Comparison of ENCODE assay signal across 2 cellular contexts in genomic region chr14:51648296-51648695, GRCh38.
TF ChIP-seq lines count a peak whose summit lies in the region.

No MANE protein-coding gene starts in this region.

TF ChIP-seq in A549, 52 proteins besides CTCF, POLR2A, EP300 and RAD21:
- TF ChIP-seq NR3C1 (IDR thresholded peaks at IDR 0.05), result no peak
- no peak for TF ChIP-seq RCOR1 (IDR thresholded peaks at IDR 0.05; ENCODE audit: low read depth, low read length)
- no peak for TF ChIP-seq BCL3 (IDR thresholded peaks at IDR 0.05)
- no peak for TF ChIP-seq JUN (IDR thresholded peaks at IDR 0.05)
- no peak for TF ChIP-seq HEYL (CRISPR knock-in tag; IDR thresholded peaks at IDR 0.05)
- TF ChIP-seq MAFK (IDR thresholded peaks at IDR 0.05; ENCODE audit: partially characterized antibody), result no peak
- TF ChIP-seq FOSL2 (IDR thresholded peaks at IDR 0.05), result no peak
- no peak for TF ChIP-seq FOSL2 (CRISPR knock-in tag; IDR thresholded peaks at IDR 0.05)
- no peak for TF ChIP-seq PHF8 (IDR thresholded peaks at IDR 0.05; ENCODE audit: borderline replicate concordance, low read depth)
- TF ChIP-seq GATA3 (IDR thresholded peaks at IDR 0.05; ENCODE audit: borderline replicate concordance), result no peak
- no peak for TF ChIP-seq HDAC2 (IDR thresholded peaks at IDR 0.05)
- TF ChIP-seq MYC (IDR thresholded peaks at IDR 0.05; ENCODE audit: borderline replicate concordance, low read length), result no peak
- TF ChIP-seq POLR2AphosphoS2 (conservative IDR thresholded peaks at IDR 0.05; ENCODE audit: low read length), result no peak
- no peak for TF ChIP-seq CBX8 (IDR thresholded peaks at IDR 0.05)
- no peak for TF ChIP-seq SREBF2 (IDR thresholded peaks at IDR 0.05)
- no peak for TF ChIP-seq RARB (CRISPR knock-in tag; IDR thresholded peaks at IDR 0.05)
- no peak for TF ChIP-seq PBX3 (IDR thresholded peaks at IDR 0.05)
- TF ChIP-seq CEBPB (IDR thresholded peaks at IDR 0.05), result no peak

TF ChIP-seq in IMR-90, 13 proteins besides CTCF, POLR2A, EP300 and RAD21:
- TF ChIP-seq MAZ (IDR thresholded peaks at IDR 0.05; ENCODE audit: borderline replicate concordance, low read depth, low read length) (no peak), BHLHE40 (IDR thresholded peaks at IDR 0.05; ENCODE audit: low read depth, low read length) (no peak), MXI1 (IDR thresholded peaks at IDR 0.05; ENCODE audit: borderline replicate concordance, low read depth, low read length) (no peak), MAFK (IDR thresholded peaks at IDR 0.05; ENCODE audit: low read depth, low read length) (no peak), CHD1 (IDR thresholded peaks at IDR 0.05; ENCODE audit: low read depth, low read length) (no peak), CEBPB (IDR thresholded peaks at IDR 0.05; ENCODE audit: low read depth, low read length) (no peak), RCOR1 (IDR thresholded peaks at IDR 0.05; ENCODE audit: insufficient replicate concordance, low read length) (no peak), NFE2L2 (IDR thresholded peaks at IDR 0.05; ENCODE audit: low read depth, low read length) (no peak), FOS (IDR thresholded peaks at IDR 0.05; ENCODE audit: low read depth, low read length) (no peak), SMC3 (IDR thresholded peaks at IDR 0.05; ENCODE audit: low read depth, low read length) (no peak), USF2 (IDR thresholded peaks at IDR 0.05; ENCODE audit: low read depth, low read length) (no peak), ELK1 (IDR thresholded peaks at IDR 0.05; ENCODE audit: borderline replicate concordance, low read depth, low read length) (no peak), RFX5 (IDR thresholded peaks at IDR 0.05; ENCODE audit: low read depth, low read length) (no peak)
TF ChIP-seq in IMR-90: peak in this region for 0.
